ENCODE assay signal across 22 cellular contexts in the genomic region with DNA sequence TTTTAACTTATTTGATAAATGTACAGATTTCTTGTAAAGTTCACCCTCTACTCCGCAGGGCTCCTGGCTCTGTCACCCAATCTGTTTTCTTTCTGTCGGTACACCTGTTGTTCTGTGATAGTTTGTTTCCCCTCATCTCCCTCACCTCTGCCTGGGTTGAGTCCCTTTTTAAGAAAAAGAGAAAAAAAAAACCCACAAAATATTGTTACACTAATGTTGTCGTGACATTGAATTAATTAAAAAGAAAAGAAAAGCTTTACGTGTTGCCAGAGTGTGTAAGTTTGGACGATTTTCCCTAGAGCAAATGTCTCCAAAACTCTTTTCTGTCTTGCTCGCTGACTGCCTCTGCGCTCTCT. TPM values are rescaled to one million over a fixed set of nuclear protein-coding genes. Genes with fewer than 3 reads are reported as not detected.
DNase-seq lines count a peak whose midpoint lies in the region; ATAC-seq, FAIRE-seq and TF ChIP-seq lines count a peak whose summit lies in the region.
"Had no signal": no experiment of that assay in that cellular context is flagged by ENCODE, and none has a peak within 500 bp of the region (broad histone marks: within the 10 kb centered on the region; RNA-seq: fewer than 3 reads in every experiment).

No MANE protein-coding gene starts in this region.

- peaks cover 100% of the 10 kb centered on the region for H3K27me3 ChIP-seq in neural progenitor cell
- H3K27me3 ChIP-seq in uterus: peaks cover 30 to 94% of the 10 kb centered on the region in 2 donors
- peaks cover 75% of the 10 kb centered on the region for H3K27me3 ChIP-seq in CD8-positive, alpha-beta T cell (ENCODE audit: insufficient read depth, low read length)

- peaks cover 49% of the 10 kb centered on the region for H3K4me1 ChIP-seq in neural progenitor cell
- peaks cover 0 to 35% of the 10 kb centered on the region in 2 donors for H3K4me1 ChIP-seq in uterus
- peaks cover 60% of the 10 kb centered on the region for H3K4me1 ChIP-seq in CD8-positive, alpha-beta T cell (ENCODE audit: insufficient read depth, low read length)

- peaks cover 14% of the 10 kb centered on the region for H3K4me1 Mint-ChIP-seq in T-helper 2 cell treated with Interferon-gamma antibody and Interleukin-4, amounts not matched to agents 5 μg/mL and 100 μg/mL, for 36 hours (ENCODE audit: low read depth)
- H3K4me1 Mint-ChIP-seq in brain (peaks cover 37% of the 10 kb centered on the region), neural progenitor cell (peaks cover 26% of the 10 kb centered on the region)
- peaks cover 55% of the 10 kb centered on the region for H3K4me1 Mint-ChIP-seq in CD8-positive, alpha-beta T cell (ENCODE audit: low read depth)

- DNase-seq in T-helper 2 cell treated with Interferon-gamma antibody and Interleukin-4, amounts not matched to agents 5 μg/mL and 100 μg/mL, for 36 hours (ENCODE audit: low spot score): no peak
- DNase-seq in T-helper 2 cell (no peak), GM12891 (ENCODE audit: insufficient read length, low spot score) (no peak), neural progenitor cell (ENCODE audit: low spot score) (no peak), uterus (no peak), HUDEP-2 (lab: John Stamatoyannopoulos, UW; ENCODE audit: unreplicated experiment in 76 of 76) (no peak)
- no peak for DNase-seq in CD8-positive, alpha-beta T cell
- DNase-seq: activated B cell treated with CpG ODN at 0.5 μM for 24 hours; activated naive CD4-positive, alpha-beta T cell treated with anti-CD3 and anti-CD28 coated beads, Interleukin-2, amount 10 ng/mL, durations not matched to agents 7 days and 5 days; cortex of kidney; foreskin melanocyte; left ventricle myocardium inferior; NCI-H187; posterior cingulate gyrus; stimulated activated CD4-positive, alpha-beta T cell treated with anti-CD3 and anti-CD28 coated beads, Interleukin-4, amount 100 ng/mL, for 4 hours; T-helper 1 cell had no signal

- intact Hi-C loops in uterus (cut with DNase I; ENCODE audit: low total_unique reads): loop anchor here (10.0 kb wide), 1 partner anchor 416 kb away; no protein-coding TSS in a partner anchor
- intact Hi-C loops in CD8-positive, alpha-beta T cell (cut with DNase I, micrococcal nuclease): loop anchor here (5.0 to 10.0 kb wide), 2 partner anchors 262 to 1246 kb away; a partner anchor contains a TSS

- peak overlapping the region; percentile 13 for H3K4me3 Mint-ChIP-seq in T-helper 2 cell treated with Interferon-gamma antibody and Interleukin-4, amounts not matched to agents 5 μg/mL and 100 μg/mL, for 36 hours
- H3K4me3 Mint-ChIP-seq in brain: peak overlapping the region in 3 of 5 experiments; percentile 68 to 73 (median 73)
- peak overlapping the region; percentile 50 for H3K4me3 Mint-ChIP-seq in neural progenitor cell
- no peak overlapping the region for H3K4me3 Mint-ChIP-seq in CD8-positive, alpha-beta T cell
- H3K4me3 Mint-ChIP-seq: activated B cell treated with CpG ODN at 0.5 μM for 24 hours had no signal

- H2AFZ ChIP-seq in neural progenitor cell (replicated peaks): no peak overlapping the region

- H3K79me2 ChIP-seq in neural progenitor cell (ENCODE audit: low read depth): no peaks in the 10 kb centered on the region

- H3K9me3 Mint-ChIP-seq in T-helper 2 cell treated with Interferon-gamma antibody and Interleukin-4, amounts not matched to agents 5 μg/mL and 100 μg/mL, for 36 hours: peaks cover 3% of the 10 kb centered on the region
- H3K9me3 Mint-ChIP-seq in brain: no peaks in the 10 kb centered on the region
- no peaks in the 10 kb centered on the region for H3K9me3 Mint-ChIP-seq in neural progenitor cell
- no peaks in the 10 kb centered on the region for H3K9me3 Mint-ChIP-seq in CD8-positive, alpha-beta T cell
- H3K9me3 Mint-ChIP-seq: activated B cell treated with CpG ODN at 0.5 μM for 24 hours; activated naive CD4-positive, alpha-beta T cell treated with anti-CD3 and anti-CD28 coated beads, Interleukin-2, amount 10 ng/mL, durations not matched to agents 7 days and 5 days had no signal

- POLR2A ChIA-PET in CD8-positive, alpha-beta T cell (lab: Charles Lee): interaction anchor here (1.8 kb wide), 1 partner anchor 15 kb away, joined by 5 read pairs; a partner anchor contains a TSS

- H3K9me3 ChIP-seq in neural progenitor cell (ENCODE audit: low read depth): no peaks in the 10 kb centered on the region
- H3K9me3 ChIP-seq in uterus: no peaks in the 10 kb centered on the region
- H3K9me3 ChIP-seq in CD8-positive, alpha-beta T cell (ENCODE audit: low read length): no peaks in the 10 kb centered on the region
- H3K9me3 ChIP-seq: left ventricle myocardium inferior, thoracic aorta had no signal

- FAIRE-seq in GM12891 (lab: Jason Lieb, UNC): no peak
- FAIRE-seq: small intestine had no signal

- H3K36me3 ChIP-seq in neural progenitor cell (no peaks in the 10 kb centered on the region), uterus (no peaks in the 10 kb centered on the region)
- no peaks in the 10 kb centered on the region for H3K36me3 ChIP-seq in CD8-positive, alpha-beta T cell (ENCODE audit: insufficient read depth, low read length)
- H3K36me3 ChIP-seq: left ventricle myocardium inferior, thoracic aorta had no signal

- TF ChIP-seq CTCF in brain (conservative IDR thresholded peaks at IDR 0.05): no peak
- TF ChIP-seq CTCF in neural progenitor cell (IDR thresholded peaks at IDR 0.05): no peak
- no peak for TF ChIP-seq CTCF in uterus (IDR thresholded peaks at IDR 0.05)
- no peak for TF ChIP-seq CTCF in CD8-positive, alpha-beta T cell (IDR thresholded peaks at IDR 0.05)

- H3K36me3 Mint-ChIP-seq in T-helper 2 cell treated with Interferon-gamma antibody and Interleukin-4, amounts not matched to agents 5 μg/mL and 100 μg/mL, for 36 hours (ENCODE audit: low read depth): peaks cover 7% of the 10 kb centered on the region
- H3K36me3 Mint-ChIP-seq in brain (no peaks in the 10 kb centered on the region), neural progenitor cell (no peaks in the 10 kb centered on the region)
- no peaks in the 10 kb centered on the region for H3K36me3 Mint-ChIP-seq in CD8-positive, alpha-beta T cell

- H3K9ac ChIP-seq in neural progenitor cell: no peak overlapping the region

- no peak for ATAC-seq in CD8-positive, alpha-beta T cell
- ATAC-seq: Right ventricle myocardium inferior had no signal

- TF ChIP-seq POLR2A in GM12891 (IDR thresholded peaks at IDR 0.05; ENCODE audit: low read depth, low read length): 0 out of 2 replicates have a peak, but pooled peaks have one; percentile 14
- no peak for TF ChIP-seq POLR2A in uterus (IDR thresholded peaks at IDR 0.05)

- no peak overlapping the region for H3K27ac ChIP-seq in neural progenitor cell
- H3K27ac ChIP-seq in uterus: no peak overlapping the region
- H3K27ac ChIP-seq in CD8-positive, alpha-beta T cell (ENCODE audit: low read depth, low read length): no peak overlapping the region
- H3K27ac ChIP-seq: C4-2B, left ventricle myocardium inferior, thoracic aorta had no signal

- CTCF ChIA-PET in CD8-positive, alpha-beta T cell (lab: Charles Lee): interaction anchor here (0.8 to 3.4 kb wide), 5 partner anchors 12 to 420 kb away, joined by 3 to 14 read pairs (median 3); no protein-coding TSS in a partner anchor

- H3K4me2 ChIP-seq in neural progenitor cell: peak overlapping the region; percentile 74

- peak overlapping the region; percentile 20 for H3K27ac Mint-ChIP-seq in T-helper 2 cell treated with Interferon-gamma antibody and Interleukin-4, amounts not matched to agents 5 μg/mL and 100 μg/mL, for 36 hours
- H3K27ac Mint-ChIP-seq in brain (no peak overlapping the region), neural progenitor cell (no peak overlapping the region)
- no peak overlapping the region for H3K27ac Mint-ChIP-seq in CD8-positive, alpha-beta T cell

- H4K20me1 ChIP-seq in neural progenitor cell (ENCODE audit: low read depth): peaks cover 98% of the 10 kb centered on the region

- H3K4me3 ChIP-seq in neural progenitor cell (peak overlapping the region; percentile 29), uterus (no peak overlapping the region)
- H3K4me3 ChIP-seq in CD8-positive, alpha-beta T cell (ENCODE audit: low read depth, low read length): no peak overlapping the region
- H3K4me3 ChIP-seq: left ventricle myocardium inferior, thoracic aorta had no signal

- peaks cover 80% of the 10 kb centered on the region for H3K27me3 Mint-ChIP-seq in T-helper 2 cell treated with Interferon-gamma antibody and Interleukin-4, amounts not matched to agents 5 μg/mL and 100 μg/mL, for 36 hours (ENCODE audit: low read depth)
- peaks cover 100% of the 10 kb centered on the region for H3K27me3 Mint-ChIP-seq in brain
- H3K27me3 Mint-ChIP-seq in neural progenitor cell (ENCODE audit: insufficient read depth, low read depth): peaks cover 88% of the 10 kb centered on the region
- H3K27me3 Mint-ChIP-seq in CD8-positive, alpha-beta T cell (ENCODE audit: low read depth): peaks cover 68% of the 10 kb centered on the region

- H3F3A ChIP-seq in neural progenitor cell (ENCODE audit: low read depth): peaks cover 68% of the 10 kb centered on the region

TF ChIP-seq in GM12891, 5 proteins besides CTCF, POLR2A, EP300 and RAD21:
- TF ChIP-seq POU2F2 (IDR thresholded peaks at IDR 0.05; ENCODE audit: low read depth, low read length) (no peak), SPI1 (IDR thresholded peaks at IDR 0.05; ENCODE audit: low read depth, low read length) (no peak), POLR2AphosphoS5 (IDR thresholded peaks at IDR 0.05; ENCODE audit: low read depth, low read length) (no peak), TAF1 (IDR thresholded peaks at IDR 0.05; ENCODE audit: low read depth, low read length) (no peak)

RNA-seq across cellular contexts. Expression of a gene that starts 3.4 kb away (rescaled TPM):
- polyA plus RNA-seq in GM12891 (2012; ENCODE audit: low read depth, missing spikeins): 15.9 TPM
- polyA plus RNA-seq in brain (ENCODE audit: insufficient read depth, low read depth, low replicate concordance): 12.9 TPM
- 0.12 TPM in 1 of 2 replicates, not detected in the other for total RNA-seq in neural progenitor cell (ENCODE audit: low replicate concordance)
- total RNA-seq in uterus: not detected
- under 1 TPM; 0.35 to 0.47 TPM for total RNA-seq in CD8-positive, alpha-beta T cell
- total RNA-seq: A172, activated B cell treated with CpG ODN at 0.5 μM for 24 hours, left ventricle myocardium inferior, Right ventricle myocardium inferior, thoracic aorta had no signal

RNA-seq across cellular contexts. Expression of a gene that starts 8.8 kb away (rescaled TPM):
- polyA plus RNA-seq in GM12891 (2012; ENCODE audit: low read depth, missing spikeins): 14.7 TPM
- polyA plus RNA-seq in brain (ENCODE audit: insufficient read depth, low read depth, low replicate concordance): 18.3 TPM
- total RNA-seq in neural progenitor cell (ENCODE audit: low replicate concordance): 0.15 and 0.21 TPM in 2 replicates
- total RNA-seq in uterus: not detected
- not detected for total RNA-seq in CD8-positive, alpha-beta T cell
- total RNA-seq: A172, left ventricle myocardium inferior, Right ventricle myocardium inferior, thoracic aorta had no signal

RNA-seq across cellular contexts. Expression of a gene that starts 15.1 kb away (rescaled TPM):
- polyA plus RNA-seq in GM12891 (2012; ENCODE audit: low read depth, missing spikeins): 181 TPM
- polyA plus RNA-seq in brain (ENCODE audit: insufficient read depth, low read depth, low replicate concordance): 230 TPM
- total RNA-seq in neural progenitor cell (ENCODE audit: low replicate concordance): 245 and 249 TPM in 2 replicates
- 100 to 1,000 TPM in 2 of 4 donors, 10 to 100 TPM in 2; 57.2 to 156 (median 99.4) TPM for total RNA-seq in uterus
- 100 to 1,000 TPM; 166 to 167 TPM for total RNA-seq in CD8-positive, alpha-beta T cell
